8 cellular contexts compared by ENCODE assay signal in genomic region chr6:46129301-46129633, GRCh38. TPM values are rescaled to one million over a fixed set of nuclear protein-coding genes. Genes with fewer than 3 reads are reported as not detected.
A peak's percentile ranks its signal among the peaks of the same experiment; 100 is the strongest.
DNase-seq lines count a peak whose midpoint lies in the region; ATAC-seq and TF ChIP-seq lines count a peak whose summit lies in the region.

No MANE protein-coding gene starts in this region.

- DNase-seq in cardiac muscle cell (ENCODE audit: low read depth in 1 of 2, low spot score in 1 of 2) (no peak), Right ventricle myocardium superior (no peak), ascending aorta (ENCODE audit: low spot score in 2 of 2) (no peak), lung (ENCODE audit: low spot score) (no peak), HCEC 1CT (no peak)
- DNase-seq in stimulated activated CD4-positive, alpha-beta T cell treated with anti-CD3 and anti-CD28 coated beads, Interleukin-4, amount 100 ng/mL, for 4 hours: no peak

- H3K4me3 ChIP-seq in cardiac muscle cell: peak overlapping the region; percentile 45
- H3K4me3 ChIP-seq in ascending aorta: peak overlapping the region; percentile 76 to 94
- H3K4me3 ChIP-seq in lung: peak overlapping the region; percentile 64
- peak overlapping the region; percentile 52 for H3K4me3 ChIP-seq in urinary bladder (ENCODE audit: low read depth, low read length)

- WGBS in lung, 2 donors: 2 to 3% methylated on average over 9 of the region's 9 CpGs
- 7% methylated on average over 9 of the region's 9 CpGs for WGBS in urinary bladder

- TF ChIP-seq CTCF in cardiac muscle cell (IDR thresholded peaks at IDR 0.05; ENCODE audit: low read depth, low read length) (no peak), ascending aorta (IDR thresholded peaks at IDR 0.05) (no peak), lung (IDR thresholded peaks at IDR 0.05; ENCODE audit: control extremely low read depth, extremely low read depth) (no peak)

- intact Hi-C loops in Right ventricle myocardium superior (cut with DNase I) (no loop called here), ascending aorta (cut with DNase I) (loop anchor here (5.0 kb wide), 2 partner anchors 63 to 88 kb away; no protein-coding TSS in a partner anchor)

- no peaks in the 10 kb centered on the region for H3K9me3 ChIP-seq in cardiac muscle cell (ENCODE audit: low read depth)
- no peaks in the 10 kb centered on the region for H3K9me3 ChIP-seq in ascending aorta
- no peaks in the 10 kb centered on the region for H3K9me3 ChIP-seq in lung (ENCODE audit: control insufficient read depth in 2 of 2, insufficient read depth in 1 of 2, low read length in 1 of 2)

- H3K27me3 ChIP-seq in cardiac muscle cell (peaks cover 34% of the 10 kb centered on the region), ascending aorta (no peaks in the 10 kb centered on the region), lung (ENCODE audit: control insufficient read depth, insufficient read depth) (no peaks in the 10 kb centered on the region)

- H3K27ac ChIP-seq in cardiac muscle cell (no peak overlapping the region), ascending aorta (no peak overlapping the region), lung (ENCODE audit: low read depth in 1 of 2, low read length in 1 of 2) (peak overlapping the region; percentile 78 to 83), urinary bladder (ENCODE audit: low read depth) (no peak overlapping the region)

- H3K36me3 ChIP-seq in cardiac muscle cell (no peaks in the 10 kb centered on the region), ascending aorta (no peaks in the 10 kb centered on the region), lung (ENCODE audit: control insufficient read depth in 2 of 2, insufficient read depth in 2 of 2, low read length in 2 of 2) (no peaks in the 10 kb centered on the region), urinary bladder (ENCODE audit: insufficient read depth) (no peaks in the 10 kb centered on the region)

- peaks cover 4% of the 10 kb centered on the region for H3K4me1 ChIP-seq in cardiac muscle cell (ENCODE audit: low read depth)
- H3K4me1 ChIP-seq in ascending aorta: peaks cover 0 to 6% of the 10 kb centered on the region in 2 donors
- H3K4me1 ChIP-seq in lung (ENCODE audit: control insufficient read depth in 2 of 2, insufficient read depth in 2 of 2, low read length in 2 of 2): peaks cover 2 to 9% of the 10 kb centered on the region in 2 donors
- H3K4me1 ChIP-seq in urinary bladder (ENCODE audit: insufficient read depth): peaks cover 2% of the 10 kb centered on the region

- no peak for ATAC-seq in Right ventricle myocardium superior (ENCODE audit: poor library complexity)
- peak; percentile 8 for ATAC-seq in HG03342 (IDR thresholded peaks at IDR 0.05; ENCODE audit: unreplicated experiment)
- ATAC-seq in lung (ENCODE audit: insufficient read depth, low FRiP score): peak; percentile 7

RNA-seq across cellular contexts. Expression of gene ENPP4, which starts 0.5 kb away (rescaled TPM):
- total RNA-seq in cardiac muscle cell (7.5 TPM in 2 replicates), Right ventricle myocardium superior (18.3 TPM), ascending aorta (12.5 TPM), lung (10 to 100 TPM; 28.9 to 30.5 TPM), urinary bladder (13.6 TPM)
- polyA plus RNA-seq in cardiac muscle cell (5.8 and 7.2 TPM in 2 replicates), lung (10 to 100 TPM in 1 of 2 donors, 1 to 10 TPM in 1; 6.8 to 16.6 TPM), urinary bladder (11.6 TPM)

RNA-seq across cellular contexts. Expression of gene ENPP5, which starts 41.5 kb away (rescaled TPM):
- total RNA-seq in cardiac muscle cell: 2.6 and 3.7 TPM in 2 replicates
- 5.4 and 7.1 TPM in 2 replicates for polyA plus RNA-seq in cardiac muscle cell
- total RNA-seq in Right ventricle myocardium superior: 3.0 TPM
- 0.53 TPM for total RNA-seq in ascending aorta
- 10 to 100 TPM; 10.3 to 19.2 TPM for total RNA-seq in lung
- polyA plus RNA-seq in lung: 1 to 10 TPM; 5.0 to 6.5 TPM
- 5.2 TPM for total RNA-seq in urinary bladder
- 5.0 TPM for polyA plus RNA-seq in urinary bladder

Comparison
In these comparisons a context has a peak if more than half of its experiments do, and no peak if none do; other contexts are left out.
1. H3K27ac ChIP-seq: peak in lung (2 of 2); none in cardiac muscle cell (single experiment), ascending aorta (0 of 2) and urinary bladder (single experiment).
2. Peak in every context shown above with its lines, with median percentiles within 50 percentile points of each other: H3K4me3 ChIP-seq.